8 cellular contexts compared by ENCODE assay signal in the genomic region with DNA sequence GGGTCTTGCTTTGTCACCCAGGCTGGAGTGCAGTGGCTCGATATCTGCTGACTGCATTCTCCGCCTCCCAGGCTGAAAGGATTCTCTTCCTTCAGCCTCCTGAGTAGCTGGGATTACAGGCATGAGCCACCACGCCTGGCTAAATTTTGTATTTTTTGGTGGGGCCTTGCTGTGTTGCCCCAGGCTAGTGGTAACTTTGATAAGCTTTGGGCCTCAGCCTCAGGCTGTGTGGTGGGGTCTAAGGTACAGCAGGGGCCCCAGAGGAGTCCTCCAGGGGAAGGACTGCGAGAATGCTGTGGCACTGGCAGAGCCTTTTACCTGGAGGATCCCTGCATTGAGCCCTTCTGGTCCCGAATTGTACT. TPM values are rescaled to one million over a fixed set of nuclear protein-coding genes. Genes with fewer than 3 reads are reported as not detected.
DNase-seq lines count a peak whose midpoint lies in the region; ATAC-seq and TF ChIP-seq lines count a peak whose summit lies in the region.
"Had no signal": no experiment of that assay in that cellular context is flagged by ENCODE, and none has a peak within 500 bp of the region (broad histone marks: within the 10 kb centered on the region; RNA-seq: fewer than 3 reads in every experiment).

No MANE protein-coding gene starts in this region.

- no peaks in the 10 kb centered on the region for H3K9me3 Mint-ChIP-seq in endothelial cell (ENCODE audit: unreplicated experiment)
- no peaks in the 10 kb centered on the region for H3K9me3 Mint-ChIP-seq in stimulated activated effector memory CD8-positive, alpha-beta T cell treated with anti-CD3 and anti-CD28 coated beads, Interleukin-12 subunit alpha, Interleukin-12 subunit beta, amount 100 ng/mL, for 72 hours

- WGBS in HUES64: 71% methylated on average over 5 of the region's 5 CpGs

- no peaks in the 10 kb centered on the region for H3K9me3 ChIP-seq in HUES64 (ENCODE audit: insufficient read depth, low read depth, low read length)

- TF ChIP-seq CTCF in endothelial cell (IDR thresholded peaks at IDR 0.05; ENCODE audit: unreplicated experiment): no peak

- peaks cover 33% of the 10 kb centered on the region for H3K4me1 Mint-ChIP-seq in endothelial cell (ENCODE audit: unreplicated experiment)
- peaks cover 75% of the 10 kb centered on the region for H3K4me1 Mint-ChIP-seq in stimulated activated effector memory CD8-positive, alpha-beta T cell treated with anti-CD3 and anti-CD28 coated beads, Interleukin-12 subunit alpha, Interleukin-12 subunit beta, amount 100 ng/mL, for 72 hours

- H3K4me3 Mint-ChIP-seq in endothelial cell (ENCODE audit: unreplicated experiment): no peak overlapping the region
- H3K4me3 Mint-ChIP-seq in stimulated activated effector memory CD8-positive, alpha-beta T cell treated with anti-CD3 and anti-CD28 coated beads, Interleukin-12 subunit alpha, Interleukin-12 subunit beta, amount 100 ng/mL, for 72 hours: peak overlapping the region; percentile 90

- H3K27ac ChIP-seq in HUES64 (ENCODE audit: low read depth, low read length): peak overlapping the region; percentile 24

- DNase-seq in endothelial cell (ENCODE audit: low spot score): no peak
- no peak for DNase-seq in stimulated activated effector memory CD8-positive, alpha-beta T cell treated with anti-CD3 and anti-CD28 coated beads, Interleukin-12 subunit alpha, Interleukin-12 subunit beta, amount 100 ng/mL, for 72 hours (ENCODE audit: low spot score in 2 of 2)
- no peak for DNase-seq in LoVo (ENCODE audit: low spot score)
- no peak for DNase-seq in NCI-H526 (lab: John Stamatoyannopoulos, UW)
- DNase-seq: hippocampal formation had no signal

- H3K36me3 ChIP-seq in HUES64 (ENCODE audit: insufficient read depth, low read length): no peaks in the 10 kb centered on the region

- no peaks in the 10 kb centered on the region for H3K27me3 ChIP-seq in HUES64 (ENCODE audit: insufficient read depth, low read length)

- H3K4me3 ChIP-seq in HUES64 (ENCODE audit: low read length): no peak overlapping the region

- H3K9ac ChIP-seq in HUES64 (ENCODE audit: low read depth, low read length): peak overlapping the region; percentile 5; the same call in 1 of the 2 replicates

- H3K4me1 ChIP-seq in HUES64 (ENCODE audit: insufficient read depth, low read length): peaks cover 28% of the 10 kb centered on the region

- peak overlapping the region; percentile 72 for H3K27ac Mint-ChIP-seq in endothelial cell (ENCODE audit: unreplicated experiment)
- H3K27ac Mint-ChIP-seq in stimulated activated effector memory CD8-positive, alpha-beta T cell treated with anti-CD3 and anti-CD28 coated beads, Interleukin-12 subunit alpha, Interleukin-12 subunit beta, amount 100 ng/mL, for 72 hours: peak overlapping the region; percentile 32

- peak; percentile 1 for ATAC-seq in GM18909 (IDR thresholded peaks at IDR 0.05; ENCODE audit: poor library complexity, unreplicated experiment)
- peak; percentile 1 for ATAC-seq in stimulated activated effector memory CD8-positive, alpha-beta T cell treated with anti-CD3 and anti-CD28 coated beads, Interleukin-12 subunit alpha, Interleukin-12 subunit beta, amount 100 ng/mL, for 72 hours
- no peak for ATAC-seq in HG03442 (IDR thresholded peaks at IDR 0.05; ENCODE audit: unreplicated experiment)

- peaks cover 7% of the 10 kb centered on the region for H3K27me3 Mint-ChIP-seq in endothelial cell (ENCODE audit: unreplicated experiment)

- H3K36me3 Mint-ChIP-seq in endothelial cell (ENCODE audit: low read depth, unreplicated experiment): no peaks in the 10 kb centered on the region
- H3K36me3 Mint-ChIP-seq in stimulated activated effector memory CD8-positive, alpha-beta T cell treated with anti-CD3 and anti-CD28 coated beads, Interleukin-12 subunit alpha, Interleukin-12 subunit beta, amount 100 ng/mL, for 72 hours: peaks cover 94% of the 10 kb centered on the region

RNA-seq across cellular contexts. Expression of a gene that starts 7.2 kb away (rescaled TPM):
- 26.7 TPM for polyA plus RNA-seq in HUES64 (2013, experiment 1 of 2)
- polyA plus RNA-seq in HUES64 (2013, experiment 2 of 2): 30.1 TPM
- total RNA-seq in endothelial cell (ENCODE audit: unreplicated experiment): 57.1 TPM

RNA-seq across cellular contexts. Expression of a gene that starts 19.6 kb away (rescaled TPM):
- polyA plus RNA-seq in HUES64 (2013, experiment 1 of 2): 105 TPM
- polyA plus RNA-seq in HUES64 (2013, experiment 2 of 2): 103 TPM
- total RNA-seq in endothelial cell (ENCODE audit: unreplicated experiment): 169 TPM
